9 cellular contexts compared by ENCODE assay signal in genomic region chr5:124736111-124736813, GRCh38. TPM values are rescaled to one million over a fixed set of nuclear protein-coding genes. Genes with fewer than 3 reads are reported as not detected.
A peak's percentile ranks its signal among the peaks of the same experiment; 100 is the strongest.
DNase-seq lines count a peak whose midpoint lies in the region; ATAC-seq and TF ChIP-seq lines count a peak whose summit lies in the region.
"Had no signal": no experiment of that assay in that cellular context is flagged by ENCODE, and none has a peak within 500 bp of the region (broad histone marks: within the 10 kb centered on the region; RNA-seq: fewer than 3 reads in every experiment).

No MANE protein-coding gene starts in this region.

- peaks cover 80% of the 10 kb centered on the region for H3K4me1 Mint-ChIP-seq in nephron
- H3K4me1 Mint-ChIP-seq: stimulated activated naive CD8-positive, alpha-beta T cell treated with anti-CD3 and anti-CD28 coated beads, Interleukin-15, amount 100 ng/mL, for 72 hours had no signal

- no peaks in the 10 kb centered on the region for H3K27me3 ChIP-seq in endocrine pancreas (ENCODE audit: control insufficient read depth, insufficient read depth, low read length)

- H3K9me3 ChIP-seq in endocrine pancreas (ENCODE audit: control insufficient read depth, low read length) = no peaks in the 10 kb centered on the region

- DNase-seq in AG10803 (ENCODE audit: low read depth) (peak; percentile 83), LoVo (ENCODE audit: low spot score) (peak; percentile 52), NCI-H1694 (lab: John Stamatoyannopoulos, UW) (no peak), DMS153 treated with DMSO at 0.1 percent for 48 hours (lab: John Stamatoyannopoulos, UW; ENCODE audit: unreplicated experiment) (no peak)
- DNase-seq: stimulated activated naive CD8-positive, alpha-beta T cell treated with anti-CD3 and anti-CD28 coated beads, Interleukin-15, amount 100 ng/mL, for 72 hours had no signal

- no peak overlapping the region for H3K4me3 ChIP-seq in AG10803 (ENCODE audit: low read length)
- peak overlapping the region; percentile 70 for H3K4me3 ChIP-seq in endocrine pancreas (ENCODE audit: control insufficient read depth, insufficient read depth, low read length)

- H3K27ac Mint-ChIP-seq in nephron = peak overlapping the region; percentile 75 to 83 (median 80)
- H3K27ac Mint-ChIP-seq: stimulated activated naive CD8-positive, alpha-beta T cell treated with anti-CD3 and anti-CD28 coated beads, Interleukin-15, amount 100 ng/mL, for 72 hours had no signal

- no peak overlapping the region for H3K9ac ChIP-seq in endocrine pancreas (ENCODE audit: control insufficient read depth, insufficient read depth, low read length)

- peak overlapping the region; percentile 49 to 76 (median 74) for H3K4me3 Mint-ChIP-seq in nephron
- H3K4me3 Mint-ChIP-seq: stimulated activated naive CD8-positive, alpha-beta T cell treated with anti-CD3 and anti-CD28 coated beads, Interleukin-15, amount 100 ng/mL, for 72 hours had no signal

- peaks cover 3% of the 10 kb centered on the region for H3K36me3 Mint-ChIP-seq in nephron (ENCODE audit: low read depth)

- no peaks in the 10 kb centered on the region for H3K9me3 Mint-ChIP-seq in nephron
- H3K9me3 Mint-ChIP-seq: stimulated activated naive CD8-positive, alpha-beta T cell treated with anti-CD3 and anti-CD28 coated beads, Interleukin-15, amount 100 ng/mL, for 72 hours had no signal

- TF ChIP-seq CTCF in AG10803 (conservative IDR thresholded peaks at IDR 0.05; ENCODE audit: low read length) (no peak), nephron (IDR thresholded peaks at IDR 0.05; ENCODE audit: unreplicated experiment in 3 of 3) (no peak)

- ATAC-seq in esophagus mucosa (no peak), HG02885 (IDR thresholded peaks at IDR 0.05; ENCODE audit: poor library complexity, unreplicated experiment) (no peak)
- ATAC-seq: stimulated activated naive CD8-positive, alpha-beta T cell treated with anti-CD3 and anti-CD28 coated beads, Interleukin-15, amount 100 ng/mL, for 72 hours had no signal

- no peaks in the 10 kb centered on the region for H3K27me3 Mint-ChIP-seq in nephron (ENCODE audit: low read depth)

- H3K4me1 ChIP-seq in endocrine pancreas (ENCODE audit: control insufficient read depth, insufficient read depth, low read length) = peaks cover 38% of the 10 kb centered on the region

- no peaks in the 10 kb centered on the region for H3K36me3 ChIP-seq in endocrine pancreas (ENCODE audit: control insufficient read depth, insufficient read depth, low read length)

RNA-seq across cellular contexts. Expression of gene ZNF608, which starts 10.2 kb away (rescaled TPM):
- total RNA-seq in esophagus mucosa = 6.7 TPM

Comparison
In these comparisons a context has a peak if more than half of its experiments do, and no peak if none do; other contexts are left out.
1. DNase-seq: peak in AG10803 (single experiment) and LoVo (single experiment); none in NCI-H1694 (single experiment) and DMS153 treated with DMSO at 0.1 percent for 48 hours (single experiment).